32 cellular contexts compared by ENCODE assay signal in genomic region chr7:140774371-140774770, GRCh38.
"Had no signal": no experiment of that assay in that cellular context is flagged by ENCODE, and none has a peak within 500 bp of the region (broad histone marks: within the 10 kb centered on the region; RNA-seq: fewer than 3 reads in every experiment).

No MANE protein-coding gene starts in this region.

- H3K4me1 Mint-ChIP-seq: nephron progenitor cell had no signal

- H3K4me3 ChIP-seq: colonic mucosa, esophagus squamous epithelium, heart right ventricle, left ventricle myocardium inferior, lower lobe of right lung, prostate gland, right atrium auricular region, smooth muscle cell, testis, tibial nerve, upper lobe of left lung had no signal

- DNase-seq: colonic mucosa; effector CD8-positive, alpha-beta T cell; erythroblast; esophagus squamous epithelium; foreskin melanocyte; glutamatergic neuron; heart right ventricle; hippocampal formation; kidney glomerular epithelial cell; left colon; left ventricle myocardium inferior; lower lobe of right lung; naive thymus-derived CD8-positive, alpha-beta T cell; nephron progenitor cell; nucleus accumbens; stimulated activated CD4-positive, alpha-beta T cell treated with anti-CD3 and anti-CD28 coated beads, Interleukin-12 subunit alpha, Interleukin-12 subunit beta, amount 100 ng/mL, for 4 hours; stimulated activated CD4-positive, alpha-beta T cell treated with anti-CD3 and anti-CD28 coated beads, Interleukin-1b, Interleukin-23, amount 100 ng/mL, for 48 hours; stimulated activated CD4-positive, alpha-beta T cell treated with anti-CD3 and anti-CD28 coated beads, Interleukin-4, amount 100 ng/mL, for 1 hour; stimulated activated CD8-positive, alpha-beta memory T cell treated with anti-CD3 and anti-CD28 coated beads, Interleukin-4, amount 100 ng/mL, for 48 hours; stimulated activated naive CD8-positive, alpha-beta T cell treated with anti-CD3 and anti-CD28 coated beads, Interleukin-15, Interleukin-2, amounts not matched to agents 100 U/mL and 50 U/mL, for 24 hours; substantia nigra; testis; upper lobe of left lung had no signal

- H3K27me3 ChIP-seq: colonic mucosa, esophagus squamous epithelium, heart right ventricle, right atrium auricular region, testis, tibial nerve, upper lobe of left lung had no signal

- H3K4me1 ChIP-seq: colonic mucosa, esophagus squamous epithelium, lower lobe of right lung, prostate gland, right atrium auricular region, testis, tibial nerve, upper lobe of left lung had no signal

- H3K4me2 ChIP-seq: smooth muscle cell had no signal

- H3K27ac ChIP-seq: colonic mucosa, esophagus squamous epithelium, heart right ventricle, left ventricle myocardium inferior, lower lobe of right lung, prostate gland, right atrium auricular region, testis, upper lobe of left lung had no signal

- H3K9me3 Mint-ChIP-seq: dendritic cell treated with granulocyte-macrophage colony-stimulating factor and Interleukin-4, amounts not matched to agents 40 ng/mL and 50 ng/mL, for 4 days; naive thymus-derived CD8-positive, alpha-beta T cell; nephron progenitor cell had no signal

- H3K9me3 ChIP-seq: colonic mucosa, esophagus squamous epithelium, heart right ventricle, left ventricle myocardium inferior, lower lobe of right lung, prostate gland, right atrium auricular region, testis, tibial nerve, upper lobe of left lung had no signal

- ATAC-seq: heart right ventricle; left colon; lower lobe of right lung; naive thymus-derived CD8-positive, alpha-beta T cell; sciatic nerve; stimulated activated naive CD8-positive, alpha-beta T cell treated with anti-CD3 and anti-CD28 coated beads, Interleukin-15, Interleukin-2, amounts not matched to agents 100 U/mL and 50 U/mL, for 24 hours had no signal

- H3K27ac Mint-ChIP-seq: dendritic cell treated with granulocyte-macrophage colony-stimulating factor and Interleukin-4, amounts not matched to agents 40 ng/mL and 50 ng/mL, for 4 days; nephron progenitor cell had no signal

- H3K36me3 ChIP-seq: colonic mucosa, prostate gland had no signal

- H3K27me3 Mint-ChIP-seq: dendritic cell treated with granulocyte-macrophage colony-stimulating factor and Interleukin-4, amounts not matched to agents 40 ng/mL and 50 ng/mL, for 4 days; naive thymus-derived CD8-positive, alpha-beta T cell had no signal

- FAIRE-seq: endometrium, islet of Langerhans, urothelium cell line had no signal

- H3K4me3 Mint-ChIP-seq: dendritic cell treated with granulocyte-macrophage colony-stimulating factor and Interleukin-4, amounts not matched to agents 40 ng/mL and 50 ng/mL, for 4 days; naive thymus-derived CD8-positive, alpha-beta T cell; nephron progenitor cell had no signal
